8 cellular contexts compared by ENCODE assay signal in genomic region chr1:2204384-2205190, GRCh38. TPM values are rescaled to one million over a fixed set of nuclear protein-coding genes. Genes with fewer than 3 reads are reported as not detected.
DNase-seq lines count a peak whose midpoint lies in the region; ATAC-seq and TF ChIP-seq lines count a peak whose summit lies in the region.

No MANE protein-coding gene starts in this region.

- H3K27me3 Mint-ChIP-seq in Calu3 (ENCODE audit: unreplicated experiment), result no peaks in the 10 kb centered on the region

- H3K9me3 Mint-ChIP-seq in Calu3 (ENCODE audit: low read depth, unreplicated experiment), result no peaks in the 10 kb centered on the region

- WGBS in SK-N-SH (ENCODE audit: low lambda C conversion rate), result 4% methylated on average over 16 of the region's 61 CpGs

- no TSS peak for BruUV-seq in Calu3 (replicated peaks; lab: Mats Ljungman, UMichigan)

- H3K4me1 ChIP-seq in SK-N-SH (ENCODE audit: control insufficient read depth in 1 of 2, insufficient read depth in 2 of 2, low read depth in 1 of 2, low read length in 1 of 2), result peaks cover 9 to 29% of the 10 kb centered on the region in 2 experiments; a peak in 2 of 4 replicates
- H3K4me1 ChIP-seq in mucosa of descending colon (ENCODE audit: low read depth), result peaks cover 40% of the 10 kb centered on the region
- peaks cover 50% of the 10 kb centered on the region for H3K4me1 ChIP-seq in upper lobe of right lung

- no peak overlapping the region for H3K4me3 Mint-ChIP-seq in Calu3 (ENCODE audit: low read depth, unreplicated experiment)

- DNase-seq in NCI-H510A (lab: John Stamatoyannopoulos, UW) (peak; percentile 72), NCI-H510A treated with DMSO at 0.1 percent for 48 hours (lab: John Stamatoyannopoulos, UW) (no peak), SK-N-SH (peak; percentile 99), epithelial cell of proximal tubule (ENCODE audit: low read depth) (no peak), mucosa of descending colon (peak; percentile 69 to 91 (median 90)), upper lobe of right lung (peak; percentile 91), Calu3 (no peak)

- H3K27ac Mint-ChIP-seq in Calu3 (ENCODE audit: unreplicated experiment), result no peak overlapping the region

- peaks cover 18% of the 10 kb centered on the region for H3K36me3 Mint-ChIP-seq in Calu3 (ENCODE audit: insufficient read depth, unreplicated experiment)

- ATAC-seq in HG03432 (IDR thresholded peaks at IDR 0.05; ENCODE audit: unreplicated experiment) (peak; percentile 31), mucosa of descending colon (peak; percentile 66), upper lobe of right lung (peak; percentile 66)

- POLR2A ChIA-PET in SK-N-SH (lab: Yijun Ruan, JAX), result interaction anchor here (0.8 to 0.9 kb wide), 2 partner anchors 10 to 23 kb away, joined by 3 to 4 read pairs; partner anchors contain the start of gene FAAP20

- no peaks in the 10 kb centered on the region for H3K27me3 ChIP-seq in SK-N-SH (ENCODE audit: insufficient read depth)
- no peaks in the 10 kb centered on the region for H3K27me3 ChIP-seq in upper lobe of right lung

- H3K9me3 ChIP-seq in SK-N-SH, result no peaks in the 10 kb centered on the region
- no peaks in the 10 kb centered on the region for H3K9me3 ChIP-seq in mucosa of descending colon
- no peaks in the 10 kb centered on the region for H3K9me3 ChIP-seq in upper lobe of right lung

- peaks cover 19% of the 10 kb centered on the region for H3K4me1 Mint-ChIP-seq in Calu3 (ENCODE audit: low read depth, unreplicated experiment)

- CTCF ChIA-PET in SK-N-SH (lab: Yijun Ruan, JAX) (interaction anchor here (0.6 to 11.4 kb wide), 3 partner anchors 9 to 183 kb away, joined by 3 to 292 read pairs (median 43); partner anchors contain the start of gene FAAP20), Calu3 (lab: Charles Lee) (interaction anchor here (0.7 kb wide), 2 partner anchors 14 to 166 kb away, joined by 3 read pairs; no protein-coding TSS in a partner anchor)

- no peaks in the 10 kb centered on the region for H3K9me2 ChIP-seq in SK-N-SH

- no peaks in the 10 kb centered on the region for H3K79me2 ChIP-seq in SK-N-SH (ENCODE audit: insufficient read depth)

- peak overlapping the region; percentile 54; the same call in 1 of the 2 replicates for H3K9ac ChIP-seq in SK-N-SH

- no peak for TF ChIP-seq CTCF in SK-N-SH (IDR thresholded peaks at IDR 0.05)
- TF ChIP-seq CTCF in epithelial cell of proximal tubule (conservative IDR thresholded peaks at IDR 0.05; ENCODE audit: low read depth, low read length), result no peak
- TF ChIP-seq CTCF in mucosa of descending colon (IDR thresholded peaks at IDR 0.05), result no peak
- no peak for TF ChIP-seq CTCF in upper lobe of right lung (IDR thresholded peaks at IDR 0.05)
- no peak for TF ChIP-seq CTCF in Calu3 (IDR thresholded peaks at IDR 0.05; ENCODE audit: unreplicated experiment)

- H3K4me3 ChIP-seq in SK-N-SH (ENCODE audit: low read depth in 2 of 2, low read length in 1 of 2), result peak overlapping the region; percentile 51 to 52; a peak in 3 of 4 replicates
- peak overlapping the region; percentile 61 for H3K4me3 ChIP-seq in epithelial cell of proximal tubule (ENCODE audit: low read depth, low read length)
- no peak overlapping the region for H3K4me3 ChIP-seq in mucosa of descending colon
- peak overlapping the region; percentile 47 for H3K4me3 ChIP-seq in upper lobe of right lung

- no peak for TF ChIP-seq RAD21 in SK-N-SH (IDR thresholded peaks at IDR 0.05; ENCODE audit: low read length)

- H3F3A ChIP-seq in SK-N-SH (replicated peaks; ENCODE audit: insufficient read depth), result no peaks in the 10 kb centered on the region

- peak overlapping the region in 1 of 2 experiments; percentile 72; a peak in 1 of 4 replicates for H3K27ac ChIP-seq in SK-N-SH (ENCODE audit: low read depth in 2 of 2, low read length in 1 of 2)
- H3K27ac ChIP-seq in upper lobe of right lung, result peak overlapping the region; percentile 81

- peak overlapping the region; percentile 84; the same call in 1 of the 2 replicates for H2AFZ ChIP-seq in SK-N-SH (ENCODE audit: low read depth)

- intact Hi-C loops in mucosa of descending colon (cut with DNase I, micrococcal nuclease) (loop anchor here in 1 of 2 donors (10.0 kb wide), 1 partner anchor 110 kb away; no protein-coding TSS in a partner anchor), upper lobe of right lung (cut with DNase I) (no loop called here), Calu3 (cut with micrococcal nuclease; ENCODE audit: unreplicated experiment) (no loop called here)

- TF ChIP-seq EP300 in SK-N-SH (IDR thresholded peaks at IDR 0.05; ENCODE audit: borderline replicate concordance in 1 of 2, low read depth in 1 of 2, low read length in 1 of 2), result no peak

- H3K36me3 ChIP-seq in SK-N-SH (replicated peaks in 1 of 2; ENCODE audit: control insufficient read depth in 1 of 2, insufficient read depth in 2 of 2, low read length in 1 of 2), result no peaks in the 10 kb centered on the region
- H3K36me3 ChIP-seq in mucosa of descending colon (ENCODE audit: low read depth), result no peaks in the 10 kb centered on the region
- no peaks in the 10 kb centered on the region for H3K36me3 ChIP-seq in upper lobe of right lung

- H4K20me1 ChIP-seq in SK-N-SH (ENCODE audit: insufficient read depth), result no peaks in the 10 kb centered on the region

- peak overlapping the region; percentile 85; the same call in 1 of the 2 replicates for H3K4me2 ChIP-seq in SK-N-SH

TF ChIP-seq in SK-N-SH, 30 proteins besides CTCF, POLR2A, EP300 and RAD21:
- TF ChIP-seq POLR2AphosphoS5 (IDR thresholded peaks at IDR 0.05; ENCODE audit: low read depth, low read length), result peak; percentile 53
- TF ChIP-seq RFX5 (IDR thresholded peaks at IDR 0.05; ENCODE audit: low read length), result no peak
- no peak for TF ChIP-seq ELF1 (IDR thresholded peaks at IDR 0.05)

RNA-seq across cellular contexts. Expression of gene FAAP20, which starts 10.0 kb away (rescaled TPM):
- 35.6 and 58.3 TPM in 2 replicates for polyA plus RNA-seq in SK-N-SH (2012; rRNA removed)
- polyA plus RNA-seq in SK-N-SH (2012; cell fraction: cytosol; rRNA removed), result 26.9 and 34.4 TPM in 2 replicates
- polyA plus RNA-seq in SK-N-SH (2012; cell fraction: nucleus; rRNA removed), result 75.0 and 112 TPM in 2 replicates
- total RNA-seq in epithelial cell of proximal tubule (40.0 and 63.3 TPM in 2 replicates), mucosa of descending colon (10 to 100 TPM; 23.4 to 42.6 (median 32.0) TPM), upper lobe of right lung (55.3 TPM), Calu3 (2022) (36.3 and 42.9 TPM in 2 replicates)

RNA-seq across cellular contexts. Expression of gene SKI, which starts 23.5 kb away (rescaled TPM):
- polyA plus RNA-seq in SK-N-SH (2012; rRNA removed), result 3.5 and 7.2 TPM in 2 replicates
- 7.1 and 8.9 TPM in 2 replicates for polyA plus RNA-seq in SK-N-SH (2012; cell fraction: cytosol; rRNA removed)
- 14.0 and 14.8 TPM in 2 replicates for polyA plus RNA-seq in SK-N-SH (2012; cell fraction: nucleus; rRNA removed)
- total RNA-seq in epithelial cell of proximal tubule (13.5 and 20.2 TPM in 2 replicates), mucosa of descending colon (10 to 100 TPM; 26.8 to 86.6 (median 29.0) TPM), upper lobe of right lung (89.6 TPM), Calu3 (2022) (32.8 and 33.8 TPM in 2 replicates)

Comparison
In these comparisons a context has a peak if more than half of its experiments do, and no peak if none do; other contexts are left out.
1. DNase-seq: peak in NCI-H510A (single experiment), SK-N-SH (single experiment), mucosa of descending colon (3 of 3) and upper lobe of right lung (single experiment); none in NCI-H510A treated with DMSO at 0.1 percent for 48 hours (single experiment), epithelial cell of proximal tubule (single experiment) and Calu3 (single experiment).
2. Peak in every context shown above with its lines, with median percentiles within 50 percentile points of each other: ATAC-seq.